Comparison of ENCODE assay signal across 14 cellular contexts in genomic region chr10:33067481-33067880, GRCh38.
"Had no signal": no experiment of that assay in that cellular context is flagged by ENCODE, and none has a peak within 500 bp of the region (broad histone marks: within the 10 kb centered on the region; RNA-seq: fewer than 3 reads in every experiment).

No MANE protein-coding gene starts in this region.

- H3K36me3 ChIP-seq: upper lobe of left lung had no signal

- H3K4me1 ChIP-seq: upper lobe of left lung had no signal

- H3K27me3 ChIP-seq: upper lobe of left lung had no signal

- H3K9me3 ChIP-seq: upper lobe of left lung had no signal

- H3K4me3 ChIP-seq: skin epidermis, upper lobe of left lung had no signal

- H3K27ac ChIP-seq: epithelial cell of prostate, skin epidermis, upper lobe of left lung had no signal

- DNase-seq: activated CD4-positive, alpha-beta T cell treated with anti-CD3 and anti-CD28 coated beads for 4 hours; activated CD8-positive, alpha-beta memory T cell treated with anti-CD3 and anti-CD28 coated beads, Interleukin-2, amount 50 U/mL, for 4 hours; activated CD8-positive, alpha-beta T cell treated with anti-CD3 and anti-CD28 coated beads, Interleukin-2, amount 10 ng/mL, durations not matched to agents 7 days and 5 days; activated gamma-delta T cell; activated naive CD8-positive, alpha-beta T cell treated with anti-CD3 and anti-CD28 coated beads for 36 hours; activated T-cell treated with anti-CD3 and anti-CD28 coated beads, Interleukin-2, amount 50 U/mL, for 72 hours; kidney glomerular epithelial cell; posterior cingulate gyrus; stimulated activated naive CD8-positive, alpha-beta T cell treated with anti-CD3 and anti-CD28 coated beads, Interleukin-15, amount 100 ng/mL, for 72 hours; T-helper 17 cell; upper lobe of left lung had no signal

- ATAC-seq: activated CD8-positive, alpha-beta T cell treated with anti-CD3 and anti-CD28 coated beads, Interleukin-2, amount 10 ng/mL, durations not matched to agents 7 days and 5 days; activated T-cell treated with anti-CD3 and anti-CD28 coated beads, Interleukin-2, amount 50 U/mL, for 72 hours; natural killer cell treated with Interleukin-12 subunit alpha and Interleukin-12 subunit beta and Interleukin-15 and Interleukin-18, amount 100 ng/mL, for 72 hours; stimulated activated naive CD8-positive, alpha-beta T cell treated with anti-CD3 and anti-CD28 coated beads, Interleukin-15, amount 100 ng/mL, for 72 hours; T-helper 17 cell had no signal
